9 cellular contexts compared by ENCODE assay signal in the genomic region with DNA sequence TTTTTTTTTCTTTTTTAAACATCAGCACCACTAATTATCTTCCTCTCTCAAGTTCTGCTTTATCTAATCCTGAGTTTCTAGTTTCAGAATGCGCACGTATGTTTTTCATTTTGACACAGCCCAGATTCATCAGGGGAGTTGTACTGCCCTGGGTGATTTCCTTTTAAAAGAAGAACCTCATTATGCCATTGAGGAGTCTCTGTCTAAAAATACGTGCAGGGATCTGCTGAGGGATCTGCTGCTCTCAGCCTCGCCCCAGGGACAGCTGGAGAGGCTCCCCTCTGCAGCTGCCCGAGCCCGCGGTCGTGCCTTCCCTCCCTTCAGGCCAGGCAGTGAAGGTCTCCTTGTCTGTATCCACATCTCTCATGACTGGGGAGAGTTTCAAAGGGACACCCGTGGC.
DNase-seq lines count a peak whose midpoint lies in the region; ATAC-seq and TF ChIP-seq lines count a peak whose summit lies in the region.
"Had no signal": no experiment of that assay in that cellular context is flagged by ENCODE, and none has a peak within 500 bp of the region (broad histone marks: within the 10 kb centered on the region; RNA-seq: fewer than 3 reads in every experiment).

No MANE protein-coding gene starts in this region.

- DNase-seq in globus pallidus (ENCODE audit: low spot score) (peak; percentile 14), cerebellar cortex (ENCODE audit: low spot score) (no peak), esophagus squamous epithelium (lab: John Stamatoyannopoulos, UW) (no peak)
- DNase-seq: stimulated activated CD4-positive, alpha-beta T cell treated with anti-CD3 and anti-CD28 coated beads, Interleukin-2, amount 100 ng/mL, for 24 hours had no signal

- no peak for TF ChIP-seq CTCF in esophagus squamous epithelium (IDR thresholded peaks at IDR 0.05)

- TF ChIP-seq POLR2A in esophagus squamous epithelium (IDR thresholded peaks at IDR 0.05), result no peak

- no peaks in the 10 kb centered on the region for H3K9me3 ChIP-seq in esophagus squamous epithelium

- no peaks in the 10 kb centered on the region for H3K27me3 ChIP-seq in esophagus squamous epithelium

- intact Hi-C loops in esophagus squamous epithelium (cut with DNase I), result no loop called here

- H3K4me1 ChIP-seq in esophagus squamous epithelium, result peaks cover 0 to 3% (median 0%) of the 10 kb centered on the region in 3 donors

- ATAC-seq in GM18508 (IDR thresholded peaks at IDR 0.05; ENCODE audit: insufficient read depth, unreplicated experiment), result peak; percentile 74
- ATAC-seq in GM19468 (IDR thresholded peaks at IDR 0.05; ENCODE audit: extremely low read depth, unreplicated experiment), result peak; percentile 66
- peak; percentile 83 for ATAC-seq in HG03159 (IDR thresholded peaks at IDR 0.05; ENCODE audit: unreplicated experiment)
- no peak for ATAC-seq in HG03469 (IDR thresholded peaks at IDR 0.05; ENCODE audit: unreplicated experiment)

- 35 to 73% methylated on average over 4 to 7 of the region's 9 CpGs for WGBS in esophagus squamous epithelium, 2 donors

- peaks cover 0 to 47% (median 3%) of the 10 kb centered on the region in 3 donors for H3K36me3 ChIP-seq in esophagus squamous epithelium

- H3K27ac ChIP-seq in esophagus squamous epithelium, result no peak overlapping the region

- H3K4me3 ChIP-seq in esophagus squamous epithelium, result no peak overlapping the region
- H3K4me3 ChIP-seq: lung had no signal
